ENCODE assay signal across 8 cellular contexts in the genomic region with DNA sequence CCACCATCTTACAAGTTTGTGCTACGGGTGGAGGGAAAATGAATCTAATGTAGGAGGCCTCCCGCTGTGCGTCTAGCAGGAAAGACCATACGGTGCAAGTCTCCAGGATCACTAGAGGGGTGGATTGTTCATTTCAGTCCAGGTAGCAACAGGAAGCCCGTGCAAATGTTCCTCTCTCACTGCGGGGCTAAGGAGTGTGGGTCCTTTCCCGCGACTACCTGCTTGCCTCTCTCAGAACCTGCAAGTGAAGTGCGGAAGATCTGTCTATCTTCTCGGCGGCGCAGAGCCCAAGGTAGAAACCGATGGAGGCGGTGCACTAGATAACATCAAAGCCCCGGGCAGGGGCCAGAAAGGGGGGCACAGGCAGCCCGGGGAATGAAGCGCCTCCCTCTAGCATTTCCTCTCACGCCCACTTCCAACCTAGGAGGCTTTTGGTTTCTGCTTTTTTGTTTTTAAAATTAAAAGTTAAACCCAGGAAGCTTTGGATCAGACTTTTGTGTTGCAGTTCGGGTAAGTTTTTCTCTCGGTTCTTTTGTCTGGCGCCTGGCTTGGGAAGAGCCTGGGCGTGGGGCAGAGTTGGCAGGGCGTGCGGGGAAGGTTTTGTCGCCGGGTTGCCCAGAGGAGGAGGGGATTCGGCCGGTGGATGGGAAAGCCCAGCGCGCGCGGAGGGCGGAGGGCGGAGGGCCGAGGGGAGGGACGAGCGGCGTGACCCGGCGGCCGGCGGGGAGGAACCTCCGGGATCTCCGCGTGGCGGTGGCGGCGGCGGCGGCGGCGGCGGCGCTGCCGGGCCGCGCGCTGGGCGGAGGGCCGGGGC. TPM values are rescaled to one million over a fixed set of nuclear protein-coding genes. Genes with fewer than 3 reads are reported as not detected.
A peak's percentile ranks its signal among the peaks of the same experiment; 100 is the strongest.
DNase-seq lines count a peak whose midpoint lies in the region; ATAC-seq and TF ChIP-seq lines count a peak whose summit lies in the region.

No MANE protein-coding gene starts in this region.

- H3K36me3 Mint-ChIP-seq in T-helper 17 cell (ENCODE audit: low read depth): peaks cover 7% of the 10 kb centered on the region

- DNase-seq in GM03348 (ENCODE audit: low spot score) (peak; percentile 93), HEK293T (ENCODE audit: extremely low spot score) (peak; percentile 60), NCI-H1105 treated with DMSO at 0.1 percent for 48 hours (lab: John Stamatoyannopoulos, UW) (peak; percentile 88), T-helper 17 cell (peak; percentile 76 to 82 (median 79)), amygdala (lab: John Stamatoyannopoulos, UW) (peak in 51 of 56 donors; percentile 9 to 79 (median 51)), right cardiac atrium (peak; percentile 91 to 97 (median 95)), vagina (ENCODE audit: extremely low spot score in 2 of 2) (no peak)

- H3K9me3 ChIP-seq in T-helper 17 cell (ENCODE audit: control insufficient read depth, low read length, poor library complexity, severe bottlenecking) (no peaks in the 10 kb centered on the region), right cardiac atrium (ENCODE audit: control insufficient read depth, low read length) (no peaks in the 10 kb centered on the region), vagina (no peaks in the 10 kb centered on the region)

- H3K36me3 ChIP-seq in rectal smooth muscle tissue (ENCODE audit: control insufficient read depth, insufficient read depth, low read length) (no peaks in the 10 kb centered on the region), vagina (no peaks in the 10 kb centered on the region)

- ATAC-seq in T-helper 17 cell (peak; percentile 56), right cardiac atrium (peak; percentile 64 to 68)

- CTCF ChIA-PET in HEK293T (lab: Yijun Ruan, JAX): interaction anchor here (0.5 to 0.7 kb wide), 3 partner anchors 20 to 244 kb away, joined by 3 to 8 read pairs (median 7); no protein-coding TSS in a partner anchor

- no peaks in the 10 kb centered on the region for H3K27me3 Mint-ChIP-seq in T-helper 17 cell

- POLR2A ChIA-PET in HEK293T (lab: Yijun Ruan, JAX): no interaction called here

- TF ChIP-seq POLR2A in vagina (IDR thresholded peaks at IDR 0.05): no peak

- no peak for TF ChIP-seq CTCF in vagina (IDR thresholded peaks at IDR 0.05)

- H3K27ac ChIP-seq in right cardiac atrium (ENCODE audit: low read length) (peak overlapping the region; percentile 98), rectal smooth muscle tissue (ENCODE audit: low read depth, low read length) (peak overlapping the region; percentile 97), vagina (peak overlapping the region; percentile 96)

- under 1% methylated on average over 56 of the region's 60 CpGs for WGBS in right cardiac atrium

- no peaks in the 10 kb centered on the region for H3K27me3 ChIP-seq in right cardiac atrium (ENCODE audit: control insufficient read depth, insufficient read depth)
- no peaks in the 10 kb centered on the region for H3K27me3 ChIP-seq in rectal smooth muscle tissue (ENCODE audit: control insufficient read depth, insufficient read depth, low read length)
- H3K27me3 ChIP-seq in vagina: no peaks in the 10 kb centered on the region

- peak overlapping the region; percentile 98 for H3K4me3 Mint-ChIP-seq in T-helper 17 cell

- H3K9ac ChIP-seq in rectal smooth muscle tissue (ENCODE audit: low read length): peak overlapping the region; percentile 67

- H3K4me1 Mint-ChIP-seq in T-helper 17 cell: peaks cover 25% of the 10 kb centered on the region

- H3K4me3 ChIP-seq in right cardiac atrium (ENCODE audit: low read length) (peak overlapping the region; percentile 92), rectal smooth muscle tissue (ENCODE audit: low read length) (peak overlapping the region; percentile 83), vagina (peak overlapping the region; percentile 72 to 89)

- peak overlapping the region; percentile 100 for H3K27ac Mint-ChIP-seq in T-helper 17 cell

- intact Hi-C loops in right cardiac atrium (cut with DNase I) (no loop called here), vagina (cut with DNase I) (no loop called here)

- no peaks in the 10 kb centered on the region for H3K4me1 ChIP-seq in right cardiac atrium (ENCODE audit: control insufficient read depth, insufficient read depth, low read length)
- H3K4me1 ChIP-seq in rectal smooth muscle tissue (ENCODE audit: control insufficient read depth, insufficient read depth, low read length): peaks cover 15% of the 10 kb centered on the region
- peaks cover 30% of the 10 kb centered on the region for H3K4me1 ChIP-seq in vagina

TF ChIP-seq in HEK293T, 16 proteins besides CTCF, POLR2A, EP300 and RAD21:
- no peak for TF ChIP-seq CTBP1 (IDR thresholded peaks at IDR 0.05; ENCODE audit: borderline replicate concordance)
- no peak for TF ChIP-seq ZNF384 (IDR thresholded peaks at IDR 0.05)
- no peak for TF ChIP-seq FOXM1 (IDR thresholded peaks at IDR 0.05; ENCODE audit: borderline replicate concordance)
- no peak for TF ChIP-seq LEF1 (IDR thresholded peaks at IDR 0.05; ENCODE audit: borderline replicate concordance)
- no peak for TF ChIP-seq SUZ12 (IDR thresholded peaks at IDR 0.05)
- 0 out of 2 replicates have a peak, but pooled peaks have one; percentile 28 for TF ChIP-seq L3MBTL2 (conservative IDR thresholded peaks at IDR 0.05)
- no peak for TF ChIP-seq SP1 (IDR thresholded peaks at IDR 0.05)
TF ChIP-seq in HEK293T: peak in this region for 1.

RNA-seq across cellular contexts. Expression of gene HIVEP1, which starts 3.5 kb away (rescaled TPM):
- total RNA-seq in T-helper 17 cell (10 to 100 TPM; 63.4 to 70.0 TPM), right cardiac atrium (10 to 100 TPM; 12.4 to 16.9 (median 15.4) TPM), vagina (36.1 TPM)
- polyA plus RNA-seq in right cardiac atrium: 5.1 TPM

Comparison
In these comparisons a context has a peak if more than half of its experiments do, and no peak if none do; other contexts are left out.
1. DNase-seq: peak in GM03348 (single experiment), HEK293T (single experiment), NCI-H1105 treated with DMSO at 0.1 percent for 48 hours (single experiment), T-helper 17 cell (3 of 3), amygdala (51 of 56) and right cardiac atrium (3 of 3); none in vagina (0 of 2).
2. Peak in every context shown above with its lines, with median percentiles within 50 percentile points of each other: H3K27ac ChIP-seq and H3K4me3 ChIP-seq.